Comparison of ENCODE assay signal across 27 cellular contexts in genomic region chr5:158868570-158868969, GRCh38.
"Had no signal": no experiment of that assay in that cellular context is flagged by ENCODE, and none has a peak within 500 bp of the region (broad histone marks: within the 10 kb centered on the region; RNA-seq: fewer than 3 reads in every experiment).

No MANE protein-coding gene starts in this region.

- H3K27ac ChIP-seq: right atrium auricular region, skin epidermis, transverse colon, vagina had no signal

- H3K9me3 Mint-ChIP-seq: activated CD4-positive, alpha-beta T cell treated with anti-CD3 and anti-CD28 coated beads, Interleukin-2, amount 10 ng/mL, durations not matched to agents 24 days and 14 days; brain; central memory CD8-positive, alpha-beta T cell; memory B cell; WTC11 had no signal

- H3K4me1 ChIP-seq: transverse colon had no signal

- H3K27me3 ChIP-seq: right atrium auricular region, transverse colon, vagina had no signal

- H3K27ac Mint-ChIP-seq: activated CD4-positive, alpha-beta T cell treated with anti-CD3 and anti-CD28 coated beads, Interleukin-2, amount 10 ng/mL, durations not matched to agents 24 days and 14 days; activated CD8-positive, alpha-beta T cell treated with anti-CD3 and anti-CD28 coated beads, Interleukin-2, amount 10 ng/mL, durations not matched to agents 7 days and 5 days; activated naive CD8-positive, alpha-beta T cell; naive thymus-derived CD4-positive, alpha-beta T cell; progenitor cell of endocrine pancreas; WTC11 had no signal

- H3K4me3 Mint-ChIP-seq: activated CD4-positive, alpha-beta T cell treated with anti-CD3 and anti-CD28 coated beads, Interleukin-2, amount 10 ng/mL, durations not matched to agents 24 days and 14 days; activated CD8-positive, alpha-beta T cell treated with anti-CD3 and anti-CD28 coated beads, Interleukin-2, amount 10 ng/mL, durations not matched to agents 7 days and 5 days; activated naive CD8-positive, alpha-beta T cell; central memory CD8-positive, alpha-beta T cell; memory B cell; naive thymus-derived CD4-positive, alpha-beta T cell; WTC11 had no signal

- ATAC-seq: activated CD8-positive, alpha-beta T cell treated with anti-CD3 and anti-CD28 coated beads, Interleukin-2, amount 10 ng/mL, durations not matched to agents 7 days and 5 days; left ventricle myocardium superior; mucosa of descending colon; naive thymus-derived CD4-positive, alpha-beta T cell had no signal

- H3K27me3 Mint-ChIP-seq: memory B cell had no signal

- FAIRE-seq: TTC549 had no signal

- H3K4me1 Mint-ChIP-seq: activated CD4-positive, alpha-beta T cell treated with anti-CD3 and anti-CD28 coated beads, Interleukin-2, amount 10 ng/mL, durations not matched to agents 24 days and 14 days had no signal

- H3K36me3 Mint-ChIP-seq: brain, WTC11 had no signal

- H3K9me3 ChIP-seq: mucosa of descending colon, right atrium auricular region, transverse colon, vagina had no signal

- H3K36me3 ChIP-seq: right atrium auricular region, transverse colon, vagina had no signal

- H3K4me3 ChIP-seq: mucosa of descending colon, right atrium auricular region, skin epidermis, transverse colon, vagina had no signal

- DNase-seq: activated CD4-positive, alpha-beta T cell treated with anti-CD3 and anti-CD28 coated beads, Interleukin-2, amount 10 ng/mL, durations not matched to agents 24 days and 14 days; activated CD8-positive, alpha-beta memory T cell treated with anti-CD3 and anti-CD28 coated beads, Interleukin-2, amount 50 U/mL, for 4 hours; activated CD8-positive, alpha-beta T cell treated with anti-CD3 and anti-CD28 coated beads, Interleukin-2, amount 10 ng/mL, durations not matched to agents 7 days and 5 days; activated gamma-delta T cell; activated T-cell treated with anti-CD3 and anti-CD28 coated beads, Interleukin-2, amount 50 U/mL, for 48 hours; amygdala; cortex of kidney; effector CD8-positive, alpha-beta T cell; hippocampal formation; left ventricle myocardium superior; mucosa of descending colon; naive thymus-derived CD4-positive, alpha-beta T cell; nucleus accumbens; stimulated activated CD4-positive, alpha-beta T cell treated with anti-CD3 and anti-CD28 coated beads, Interleukin-15, amount 100 ng/mL, for 24 hours; stimulated activated CD4-positive, alpha-beta T cell treated with anti-CD3 and anti-CD28 coated beads, Interleukin-4, amount 100 ng/mL, for 24 hours; stimulated activated naive CD4-positive, alpha-beta T cell; transverse colon had no signal
